In the genomic region with DNA sequence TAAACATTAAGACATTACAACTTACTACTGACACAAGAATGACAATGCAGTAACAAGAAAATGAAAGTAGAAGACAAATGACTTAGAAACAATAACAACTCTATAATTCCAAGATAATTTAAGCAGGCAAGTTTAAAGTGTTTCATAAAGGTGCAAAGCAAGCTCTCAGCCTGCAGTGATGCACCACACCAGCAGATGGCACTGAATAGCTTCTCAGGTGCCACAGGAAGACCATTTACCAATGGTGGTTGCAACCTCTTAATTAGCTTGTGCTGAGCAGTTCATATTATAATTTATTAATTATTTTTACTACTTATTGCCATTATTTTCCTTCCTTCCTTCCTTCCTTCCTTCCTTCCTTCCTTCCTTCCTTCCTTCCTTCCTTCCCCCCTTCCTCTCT, we compare ENCODE assay signal across 8 cellular contexts.
DNase-seq lines count a peak whose midpoint lies in the region; ATAC-seq and TF ChIP-seq lines count a peak whose summit lies in the region.

No MANE protein-coding gene starts in this region.

- H3K36me3 Mint-ChIP-seq in CD8-positive, alpha-beta memory T cell: no peaks in the 10 kb centered on the region

- CTCF ChIA-PET in CD8-positive, alpha-beta memory T cell (lab: Charles Lee): no interaction called here

- no peaks in the 10 kb centered on the region for H3K9me3 ChIP-seq in CD8-positive, alpha-beta memory T cell (ENCODE audit: low read length)

- no peak overlapping the region for H3K4me3 Mint-ChIP-seq in CD8-positive, alpha-beta memory T cell

- no peaks in the 10 kb centered on the region for H3K4me1 Mint-ChIP-seq in CD8-positive, alpha-beta memory T cell

- peaks cover 0 to 10% (median 0%) of the 10 kb centered on the region in 5 donors for H3K9me3 Mint-ChIP-seq in CD8-positive, alpha-beta memory T cell

- no peak overlapping the region for H3K4me3 ChIP-seq in CD8-positive, alpha-beta memory T cell (ENCODE audit: low read length)
- no peak overlapping the region for H3K4me3 ChIP-seq in WI38 (ENCODE audit: low read depth, low read length)
- no peak overlapping the region for H3K4me3 ChIP-seq in foreskin fibroblast (ENCODE audit: low read depth in 1 of 2, low read length in 2 of 2)

- TF ChIP-seq CTCF in WI38 (IDR thresholded peaks at IDR 0.05; ENCODE audit: low read depth, low read length): peak; percentile 39; the same call in 1 of the 2 replicates
- TF ChIP-seq CTCF in foreskin fibroblast (IDR thresholded peaks at IDR 0.05; ENCODE audit: low read depth, low read length): peak; percentile 79

- peaks cover 0 to 7% of the 10 kb centered on the region in 2 donors for H3K27me3 Mint-ChIP-seq in CD8-positive, alpha-beta memory T cell

- H3K27ac ChIP-seq in CD8-positive, alpha-beta memory T cell (ENCODE audit: low read depth, low read length): no peak overlapping the region

- POLR2A ChIA-PET in CD8-positive, alpha-beta memory T cell (lab: Charles Lee): no interaction called here

- H3K36me3 ChIP-seq in CD8-positive, alpha-beta memory T cell (ENCODE audit: insufficient read depth, low read length): no peaks in the 10 kb centered on the region

- no peak for TF ChIP-seq POLR2A in GM18505 (IDR thresholded peaks at IDR 0.05; ENCODE audit: borderline replicate concordance, extremely low read depth, insufficient read depth, insufficient read length)

- ATAC-seq in GM18867 (IDR thresholded peaks at IDR 0.05; ENCODE audit: unreplicated experiment): peak; percentile 67
- no peak for ATAC-seq in GM18505 (IDR thresholded peaks at IDR 0.05; ENCODE audit: unreplicated experiment)
- ATAC-seq in GM19455 (IDR thresholded peaks at IDR 0.05; ENCODE audit: unreplicated experiment): no peak

- H3K27me3 ChIP-seq in CD8-positive, alpha-beta memory T cell (ENCODE audit: insufficient read depth, low read length, poor library complexity, severe bottlenecking): no peaks in the 10 kb centered on the region

- no peaks in the 10 kb centered on the region for H3K4me1 ChIP-seq in CD8-positive, alpha-beta memory T cell (ENCODE audit: insufficient read depth, low read length)

- peak in 4 of 5 donors; percentile 2 to 45 (median 24) for DNase-seq in CD8-positive, alpha-beta memory T cell
- DNase-seq in NCI-H146 (lab: John Stamatoyannopoulos, UW) (peak; percentile 51), foreskin fibroblast (peak in 1 of 2 donors; percentile 3), pulmonary artery endothelial cell (ENCODE audit: low read depth, low spot score) (peak; percentile 13)

- no peak overlapping the region for H3K27ac Mint-ChIP-seq in CD8-positive, alpha-beta memory T cell
